In genomic region chr13:46210362-46211083, GRCh38 we compare ENCODE assay signal across 10 cellular contexts. TPM values are rescaled to one million over a fixed set of nuclear protein-coding genes. Genes with fewer than 3 reads are reported as not detected.
A peak's percentile ranks its signal among the peaks of the same experiment; 100 is the strongest.
DNase-seq lines count a peak whose midpoint lies in the region; ATAC-seq and TF ChIP-seq lines count a peak whose summit lies in the region.
"Had no signal": no experiment of that assay in that cellular context is flagged by ENCODE, and none has a peak within 500 bp of the region (broad histone marks: within the 10 kb centered on the region; RNA-seq: fewer than 3 reads in every experiment).

No MANE protein-coding gene starts in this region.

- H3K4me1 ChIP-seq in transverse colon: peaks cover 0 to 14% (median 9%) of the 10 kb centered on the region in 4 donors

- H3K4me1 Mint-ChIP-seq in stimulated activated naive CD8-positive, alpha-beta T cell treated with anti-CD3 and anti-CD28 coated beads, Interleukin-15, Interleukin-2, amounts not matched to agents 100 ng/mL and 50 ng/mL, for 24 hours (ENCODE audit: low read depth): peaks cover 24% of the 10 kb centered on the region
- peaks cover 32% of the 10 kb centered on the region for H3K4me1 Mint-ChIP-seq in activated naive CD8-positive, alpha-beta T cell treated with anti-CD3 and anti-CD28 coated beads, Interleukin-2, amount 10 ng/mL, durations not matched to agents 7 days and 5 days
- peaks cover 10 to 16% (median 12%) of the 10 kb centered on the region in 3 donors for H3K4me1 Mint-ChIP-seq in naive B cell

- H3K9me3 Mint-ChIP-seq in stimulated activated naive CD8-positive, alpha-beta T cell treated with anti-CD3 and anti-CD28 coated beads, Interleukin-15, Interleukin-2, amounts not matched to agents 100 ng/mL and 50 ng/mL, for 24 hours: no peaks in the 10 kb centered on the region
- H3K9me3 Mint-ChIP-seq in activated naive CD8-positive, alpha-beta T cell treated with anti-CD3 and anti-CD28 coated beads, Interleukin-2, amount 10 ng/mL, durations not matched to agents 7 days and 5 days: peaks cover 4% of the 10 kb centered on the region
- peaks cover 0 to 5% (median 3%) of the 10 kb centered on the region in 7 donors for H3K9me3 Mint-ChIP-seq in naive B cell

- in situ Hi-C loops in transverse colon (cut with MboI; ENCODE audit: low pct_ligation_motif_present in 1 of 4, low pct_unique_long_range_greater_than_20kb in 1 of 4, low sequenced_read_pairs in 3 of 4): no loop called here

- no peak for DNase-seq in stimulated activated naive CD8-positive, alpha-beta T cell treated with anti-CD3 and anti-CD28 coated beads, Interleukin-15, Interleukin-2, amounts not matched to agents 100 U/mL and 50 U/mL, for 24 hours
- DNase-seq in activated naive CD8-positive, alpha-beta T cell treated with anti-CD3 and anti-CD28 coated beads, Interleukin-2, amount 10 ng/mL, durations not matched to agents 7 days and 5 days: no peak
- DNase-seq in naive B cell (no peak), C1 segment of cervical spinal cord (lab: John Stamatoyannopoulos, UW) (no peak), dermis blood vessel endothelial cell (no peak), transverse colon (no peak)
- DNase-seq in activated CD8-positive, alpha-beta memory T cell treated with anti-CD3 and anti-CD28 coated beads, Interleukin-2, amount 50 U/mL, for 4 hours: no peak
- DNase-seq: HCEC 1CT had no signal

- H3K36me3 Mint-ChIP-seq in stimulated activated naive CD8-positive, alpha-beta T cell treated with anti-CD3 and anti-CD28 coated beads, Interleukin-15, Interleukin-2, amounts not matched to agents 100 ng/mL and 50 ng/mL, for 24 hours (ENCODE audit: low read depth): no peaks in the 10 kb centered on the region
- peaks cover 5% of the 10 kb centered on the region for H3K36me3 Mint-ChIP-seq in activated naive CD8-positive, alpha-beta T cell treated with anti-CD3 and anti-CD28 coated beads, Interleukin-2, amount 10 ng/mL, durations not matched to agents 7 days and 5 days
- H3K36me3 Mint-ChIP-seq in naive B cell: no peaks in the 10 kb centered on the region

- peaks cover 31% of the 10 kb centered on the region for H3K27me3 ChIP-seq in transverse colon
- H3K27me3 ChIP-seq: right atrium auricular region had no signal

- POLR2A ChIA-PET in activated naive CD8-positive, alpha-beta T cell treated with anti-CD3 and anti-CD28 coated beads, Interleukin-2, amount 10 ng/mL, durations not matched to agents 7 days and 5 days (lab: Charles Lee): interaction anchor here (0.6 to 2.7 kb wide), 16 partner anchors 8 to 158 kb away, joined by 3 to 41 read pairs (median 6); partner anchors contain the start of genes LCP1 and ZC3H13

- 66 to 77% methylated on average over 6 of the region's 6 CpGs for WGBS in transverse colon (ENCODE audit: low coverage in 1 of 2), 2 donors

- no peak overlapping the region for H3K27ac ChIP-seq in transverse colon
- H3K27ac ChIP-seq: right atrium auricular region had no signal

- H3K27me3 Mint-ChIP-seq in stimulated activated naive CD8-positive, alpha-beta T cell treated with anti-CD3 and anti-CD28 coated beads, Interleukin-15, Interleukin-2, amounts not matched to agents 100 ng/mL and 50 ng/mL, for 24 hours: no peaks in the 10 kb centered on the region
- H3K27me3 Mint-ChIP-seq in activated naive CD8-positive, alpha-beta T cell treated with anti-CD3 and anti-CD28 coated beads, Interleukin-2, amount 10 ng/mL, durations not matched to agents 7 days and 5 days: no peaks in the 10 kb centered on the region
- H3K27me3 Mint-ChIP-seq in naive B cell: no peaks in the 10 kb centered on the region

- no peak for TF ChIP-seq CTCF in transverse colon (IDR thresholded peaks at IDR 0.05)

- peak overlapping the region in 1 of 4 donors; percentile 35 for H3K4me3 ChIP-seq in transverse colon

- intact Hi-C loops in transverse colon (cut with DNase I; ENCODE audit: low total_unique reads): no loop called here

- no peak for TF ChIP-seq POLR2A in transverse colon (IDR thresholded peaks at IDR 0.05)

- no peak for ATAC-seq in stimulated activated naive CD8-positive, alpha-beta T cell treated with anti-CD3 and anti-CD28 coated beads, Interleukin-15, Interleukin-2, amounts not matched to agents 100 U/mL and 50 U/mL, for 24 hours
- no peak for ATAC-seq in activated naive CD8-positive, alpha-beta T cell treated with anti-CD3 and anti-CD28 coated beads, Interleukin-2, amount 10 ng/mL, durations not matched to agents 7 days and 5 days (ENCODE audit: low read depth)
- no peak for ATAC-seq in naive B cell (ENCODE audit: low read depth in 2 of 2)

- H3K4me3 Mint-ChIP-seq in stimulated activated naive CD8-positive, alpha-beta T cell treated with anti-CD3 and anti-CD28 coated beads, Interleukin-15, Interleukin-2, amounts not matched to agents 100 ng/mL and 50 ng/mL, for 24 hours: peak overlapping the region; percentile 91
- H3K4me3 Mint-ChIP-seq in activated naive CD8-positive, alpha-beta T cell treated with anti-CD3 and anti-CD28 coated beads, Interleukin-2, amount 10 ng/mL, durations not matched to agents 7 days and 5 days: peak overlapping the region; percentile 99
- H3K4me3 Mint-ChIP-seq in naive B cell: peak overlapping the region; percentile 85 to 93 (median 90)

- no peaks in the 10 kb centered on the region for H3K9me3 ChIP-seq in transverse colon
- H3K9me3 ChIP-seq: right atrium auricular region had no signal

- H3K36me3 ChIP-seq in transverse colon: no peaks in the 10 kb centered on the region
- H3K36me3 ChIP-seq: right atrium auricular region had no signal

- TF ChIP-seq EP300 in transverse colon (IDR thresholded peaks at IDR 0.05; ENCODE audit: low read depth): no peak

- H3K27ac Mint-ChIP-seq in stimulated activated naive CD8-positive, alpha-beta T cell treated with anti-CD3 and anti-CD28 coated beads, Interleukin-15, Interleukin-2, amounts not matched to agents 100 ng/mL and 50 ng/mL, for 24 hours: peak overlapping the region; percentile 85
- peak overlapping the region; percentile 98 for H3K27ac Mint-ChIP-seq in activated naive CD8-positive, alpha-beta T cell treated with anti-CD3 and anti-CD28 coated beads, Interleukin-2, amount 10 ng/mL, durations not matched to agents 7 days and 5 days
- peak overlapping the region in 3 of 6 donors; percentile 41 to 78 (median 76) for H3K27ac Mint-ChIP-seq in naive B cell

RNA-seq across cellular contexts. Expression of gene LRRC63, which starts 1.2 kb away (rescaled TPM):
- 1 to 10 TPM; 1.5 to 1.6 TPM for total RNA-seq in activated naive CD8-positive, alpha-beta T cell treated with anti-CD3 and anti-CD28 coated beads, Interleukin-2, amount 10 ng/mL, durations not matched to agents 7 days and 5 days
- polyA plus RNA-seq in naive B cell (ENCODE audit: low read depth in 6 of 6): not detected
- 0.09 TPM in 1 of 2 replicates, not detected in the other for total RNA-seq in dermis blood vessel endothelial cell
- total RNA-seq in transverse colon: under 1 TPM in 1 of 4 donors, not detected in 3; 0.32 TPM
- total RNA-seq: right atrium auricular region had no signal

RNA-seq across cellular contexts. Expression of gene LCP1, which starts 28.5 kb away (rescaled TPM):
- 1,000 to 10,000 TPM in 1 of 2 experiments, 100 to 1,000 TPM in 1; 965 to 1,009 TPM for total RNA-seq in activated naive CD8-positive, alpha-beta T cell treated with anti-CD3 and anti-CD28 coated beads, Interleukin-2, amount 10 ng/mL, durations not matched to agents 7 days and 5 days
- polyA plus RNA-seq in naive B cell (ENCODE audit: low read depth in 6 of 6): 1,000 to 10,000 TPM in 1 of 6 donors, 100 to 1,000 TPM in 5; 701 to 1,116 (median 814) TPM
- total RNA-seq in dermis blood vessel endothelial cell: 0.14 TPM in 1 of 2 replicates, not detected in the other
- total RNA-seq in transverse colon: 10 to 100 TPM in 3 of 4 donors, 1 to 10 TPM in 1; 1.6 to 35.7 (median 26.1) TPM

Comparison
In these comparisons a context has a peak if more than half of its experiments do, and no peak if none do; other contexts are left out.
1. RNA of gene LCP1, which starts 28.5 kb away (total RNA-seq): 965 to 1,009 TPM in activated naive CD8-positive, alpha-beta T cell treated with anti-CD3 and anti-CD28 coated beads, Interleukin-2, amount 10 ng/mL, durations not matched to agents 7 days and 5 days; 1.6 to 35.7 TPM in transverse colon and 0.14 TPM in dermis blood vessel endothelial cell; every median in the first group is over 10 times any median in the second.
2. Peak in every context shown above with its lines, with median percentiles within 50 percentile points of each other: H3K4me3 Mint-ChIP-seq.